1 cellular context compared by ENCODE assay signal in the genomic region with DNA sequence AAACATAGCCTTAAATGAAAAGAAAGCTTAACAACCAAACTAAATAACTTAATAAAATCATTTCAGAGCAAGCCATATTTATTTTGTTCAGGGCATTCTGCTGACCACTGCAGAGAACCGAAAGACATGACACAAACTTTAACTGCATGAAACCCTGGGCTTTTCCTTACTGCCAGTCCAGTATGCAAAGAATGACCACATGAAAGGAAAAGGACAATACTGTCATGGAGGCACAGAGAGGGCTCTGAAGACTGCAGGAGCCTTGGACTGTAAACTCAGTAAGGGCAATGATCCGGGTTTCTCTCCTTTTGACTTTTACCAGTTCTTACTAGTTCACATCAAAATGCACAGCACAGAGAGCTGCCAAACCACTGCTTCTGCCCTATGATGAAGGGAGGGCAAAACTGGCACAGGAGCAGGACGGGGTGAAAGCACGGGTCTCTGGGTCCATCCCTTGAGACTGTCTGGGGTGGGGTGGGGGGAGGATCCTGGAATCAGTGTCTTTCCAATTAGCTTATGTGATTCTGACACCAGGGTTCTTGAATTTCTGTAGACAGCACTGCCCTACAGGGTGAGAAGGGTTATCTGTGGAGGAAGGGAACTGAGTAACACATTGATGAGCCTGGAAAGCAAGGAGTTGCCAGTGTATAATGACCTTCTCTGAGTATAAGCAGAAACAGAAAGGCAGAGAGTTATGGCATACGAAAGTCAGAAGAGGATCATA.
TF ChIP-seq lines count a peak whose summit lies in the region.

No MANE protein-coding gene starts in this region.

TF ChIP-seq in SK-N-SH, 30 proteins besides CTCF, POLR2A, EP300 and RAD21 (continued from another document):
- TF ChIP-seq, protein P1, sequence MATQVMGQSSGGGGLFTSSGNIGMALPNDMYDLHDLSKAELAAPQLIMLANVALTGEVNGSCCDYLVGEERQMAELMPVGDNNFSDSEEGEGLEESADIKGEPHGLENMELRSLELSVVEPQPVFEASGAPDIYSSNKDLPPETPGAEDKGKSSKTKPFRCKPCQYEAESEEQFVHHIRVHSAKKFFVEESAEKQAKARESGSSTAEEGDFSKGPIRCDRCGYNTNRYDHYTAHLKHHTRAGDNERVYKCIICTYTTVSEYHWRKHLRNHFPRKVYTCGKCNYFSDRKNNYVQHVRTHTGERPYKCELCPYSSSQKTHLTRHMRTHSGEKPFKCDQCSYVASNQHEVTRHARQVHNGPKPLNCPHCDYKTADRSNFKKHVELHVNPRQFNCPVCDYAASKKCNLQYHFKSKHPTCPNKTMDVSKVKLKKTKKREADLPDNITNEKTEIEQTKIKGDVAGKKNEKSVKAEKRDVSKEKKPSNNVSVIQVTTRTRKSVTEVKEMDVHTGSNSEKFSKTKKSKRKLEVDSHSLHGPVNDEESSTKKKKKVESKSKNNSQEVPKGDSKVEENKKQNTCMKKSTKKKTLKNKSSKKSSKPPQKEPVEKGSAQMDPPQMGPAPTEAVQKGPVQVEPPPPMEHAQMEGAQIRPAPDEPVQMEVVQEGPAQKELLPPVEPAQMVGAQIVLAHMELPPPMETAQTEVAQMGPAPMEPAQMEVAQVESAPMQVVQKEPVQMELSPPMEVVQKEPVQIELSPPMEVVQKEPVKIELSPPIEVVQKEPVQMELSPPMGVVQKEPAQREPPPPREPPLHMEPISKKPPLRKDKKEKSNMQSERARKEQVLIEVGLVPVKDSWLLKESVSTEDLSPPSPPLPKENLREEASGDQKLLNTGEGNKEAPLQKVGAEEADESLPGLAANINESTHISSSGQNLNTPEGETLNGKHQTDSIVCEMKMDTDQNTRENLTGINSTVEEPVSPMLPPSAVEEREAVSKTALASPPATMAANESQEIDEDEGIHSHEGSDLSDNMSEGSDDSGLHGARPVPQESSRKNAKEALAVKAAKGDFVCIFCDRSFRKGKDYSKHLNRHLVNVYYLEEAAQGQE (IDR thresholded peaks at IDR 0.05; ENCODE audit: low read depth, low read length), result no peak
- TF ChIP-seq EZH2phosphoT487 (IDR thresholded peaks at IDR 0.05; ENCODE audit: borderline replicate concordance, low read depth) (no peak), NRF1 (IDR thresholded peaks at IDR 0.05; ENCODE audit: low read depth, low read length) (no peak), CHD2 (IDR thresholded peaks at IDR 0.05; ENCODE audit: low read length, partially characterized antibody) (no peak), TAF1 (IDR thresholded peaks at IDR 0.05; ENCODE audit: borderline replicate concordance, low read depth, low read length) (no peak), MXI1 (IDR thresholded peaks at IDR 0.05; ENCODE audit: low read depth, low read length) (no peak), RXRA (IDR thresholded peaks at IDR 0.05; ENCODE audit: borderline replicate concordance, low read depth) (no peak), FOXM1 (IDR thresholded peaks at IDR 0.05; ENCODE audit: low read depth) (no peak), GATA2 (CRISPR knock-in tag; IDR thresholded peaks at IDR 0.05) (no peak), FOXJ3 (CRISPR knock-in tag; IDR thresholded peaks at IDR 0.05) (no peak), JUND (IDR thresholded peaks at IDR 0.05) (no peak), MEF2A (IDR thresholded peaks at IDR 0.05; ENCODE audit: borderline replicate concordance, low read depth) (no peak), FOSL2 (IDR thresholded peaks at IDR 0.05; ENCODE audit: borderline replicate concordance, low read depth) (no peak), YY1 (IDR thresholded peaks at IDR 0.05; ENCODE audit: low read depth) (no peak), ELF1 (IDR thresholded peaks at IDR 0.05) (no peak)
- TF ChIP-seq, protein P2, sequence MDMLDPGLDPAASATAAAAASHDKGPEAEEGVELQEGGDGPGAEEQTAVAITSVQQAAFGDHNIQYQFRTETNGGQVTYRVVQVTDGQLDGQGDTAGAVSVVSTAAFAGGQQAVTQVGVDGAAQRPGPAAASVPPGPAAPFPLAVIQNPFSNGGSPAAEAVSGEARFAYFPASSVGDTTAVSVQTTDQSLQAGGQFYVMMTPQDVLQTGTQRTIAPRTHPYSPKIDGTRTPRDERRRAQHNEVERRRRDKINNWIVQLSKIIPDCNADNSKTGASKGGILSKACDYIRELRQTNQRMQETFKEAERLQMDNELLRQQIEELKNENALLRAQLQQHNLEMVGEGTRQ (IDR thresholded peaks at IDR 0.05; ENCODE audit: borderline replicate concordance, low read depth, low read length), result no peak
- TF ChIP-seq, protein P3, sequence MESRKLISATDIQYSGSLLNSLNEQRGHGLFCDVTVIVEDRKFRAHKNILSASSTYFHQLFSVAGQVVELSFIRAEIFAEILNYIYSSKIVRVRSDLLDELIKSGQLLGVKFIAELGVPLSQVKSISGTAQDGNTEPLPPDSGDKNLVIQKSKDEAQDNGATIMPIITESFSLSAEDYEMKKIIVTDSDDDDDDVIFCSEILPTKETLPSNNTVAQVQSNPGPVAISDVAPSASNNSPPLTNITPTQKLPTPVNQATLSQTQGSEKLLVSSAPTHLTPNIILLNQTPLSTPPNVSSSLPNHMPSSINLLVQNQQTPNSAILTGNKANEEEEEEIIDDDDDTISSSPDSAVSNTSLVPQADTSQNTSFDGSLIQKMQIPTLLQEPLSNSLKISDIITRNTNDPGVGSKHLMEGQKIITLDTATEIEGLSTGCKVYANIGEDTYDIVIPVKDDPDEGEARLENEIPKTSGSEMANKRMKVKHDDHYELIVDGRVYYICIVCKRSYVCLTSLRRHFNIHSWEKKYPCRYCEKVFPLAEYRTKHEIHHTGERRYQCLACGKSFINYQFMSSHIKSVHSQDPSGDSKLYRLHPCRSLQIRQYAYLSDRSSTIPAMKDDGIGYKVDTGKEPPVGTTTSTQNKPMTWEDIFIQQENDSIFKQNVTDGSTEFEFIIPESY (IDR thresholded peaks at IDR 0.05; ENCODE audit: borderline replicate concordance, low read depth), result no peak
